In genomic region chr7:75616421-75617167, GRCh38 we compare ENCODE assay signal across 10 cellular contexts.
"Had no signal": no experiment of that assay in that cellular context is flagged by ENCODE, and none has a peak within 500 bp of the region (broad histone marks: within the 10 kb centered on the region; RNA-seq: fewer than 3 reads in every experiment).

No MANE protein-coding gene starts in this region.

- H3K27me3 ChIP-seq: heart right ventricle, tibial artery had no signal

- H3K36me3 Mint-ChIP-seq: memory B cell had no signal

- H3K9me3 Mint-ChIP-seq: activated T-helper 1 cell treated with anti-CD3 and anti-CD28 coated beads, Interleukin-12 subunit alpha, Interleukin-12 subunit beta, Interleukin-2, Interleukin-4 antibody, amounts not matched to agents 30 ng/mL and 10 ng/mL and 1 ng/mL, durations not matched to agents 14 hours and 24 hours and 36 hours; T-helper 1 cell treated with Interleukin-12 subunit alpha and Interleukin-12 subunit beta and Interleukin-4 antibody, amounts not matched to agents 30 μg/mL and 1 μg/mL, for 36 hours had no signal

- H3K4me3 ChIP-seq: left ventricle myocardium inferior, tibial artery had no signal

- DNase-seq: activated naive CD4-positive, alpha-beta T cell; foreskin melanocyte; heart right ventricle; left ventricle myocardium inferior; retina; stimulated activated CD4-positive, alpha-beta T cell treated with anti-CD3 and anti-CD28 coated beads, Interleukin-4, amount 100 ng/mL, for 4 hours; tibial artery had no signal

- H3K27ac Mint-ChIP-seq: activated T-helper 1 cell treated with anti-CD3 and anti-CD28 coated beads, Interleukin-12 subunit alpha, Interleukin-12 subunit beta, Interleukin-2, Interleukin-4 antibody, amounts not matched to agents 30 ng/mL and 10 ng/mL and 1 ng/mL, durations not matched to agents 14 hours and 24 hours and 36 hours; memory B cell; T-helper 1 cell treated with Interleukin-12 subunit alpha and Interleukin-12 subunit beta and Interleukin-4 antibody, amounts not matched to agents 30 μg/mL and 1 μg/mL, for 36 hours had no signal

- H3K27me3 Mint-ChIP-seq: memory B cell had no signal

- H3K27ac ChIP-seq: tibial artery had no signal

- H3K36me3 ChIP-seq: left ventricle myocardium inferior had no signal

- H3K4me3 Mint-ChIP-seq: activated T-helper 1 cell treated with anti-CD3 and anti-CD28 coated beads, Interleukin-12 subunit alpha, Interleukin-12 subunit beta, Interleukin-2, Interleukin-4 antibody, amounts not matched to agents 30 ng/mL and 10 ng/mL and 1 ng/mL, durations not matched to agents 14 hours and 24 hours and 36 hours; memory B cell; T-helper 1 cell treated with Interleukin-12 subunit alpha and Interleukin-12 subunit beta and Interleukin-4 antibody, amounts not matched to agents 30 μg/mL and 1 μg/mL, for 36 hours had no signal

- H3K9me3 ChIP-seq: heart right ventricle, left ventricle myocardium inferior, tibial artery had no signal
